ENCODE assay signal across 10 cellular contexts in genomic region chr4:158826057-158826456, GRCh38. TPM values are rescaled to one million over a fixed set of nuclear protein-coding genes. Genes with fewer than 3 reads are reported as not detected.
DNase-seq lines count a peak whose midpoint lies in the region; ATAC-seq and TF ChIP-seq lines count a peak whose summit lies in the region.
"Had no signal": no experiment of that assay in that cellular context is flagged by ENCODE, and none has a peak within 500 bp of the region (broad histone marks: within the 10 kb centered on the region; RNA-seq: fewer than 3 reads in every experiment).

No MANE protein-coding gene starts in this region.

- DNase-seq in kidney tubule cell (ENCODE audit: low spot score) (peak; percentile 63), WTC11 (ENCODE audit: low spot score) (no peak), MCF 10A (ENCODE audit: unreplicated experiment) (no peak)
- DNase-seq in stimulated activated naive CD8-positive, alpha-beta T cell treated with anti-CD3 and anti-CD28 coated beads, Interleukin-15, Interleukin-2, amounts not matched to agents 100 U/mL and 50 U/mL, for 24 hours, result no peak
- DNase-seq: naive B cell had no signal

- POLR2A ChIA-PET in WTC11 (lab: Charles Lee) (no interaction called here), MCF 10A (lab: Yijun Ruan, JAX) (interaction anchor here (0.8 kb wide), 1 partner anchor 21 kb away, joined by 3 read pairs; no protein-coding TSS in a partner anchor)

- CTCF ChIA-PET in WTC11 (lab: Charles Lee) (no interaction called here), MCF 10A (lab: Yijun Ruan, JAX) (interaction anchor here (0.6 to 1.4 kb wide), 3 partner anchors 10 to 32 kb away, joined by 3 to 4 read pairs (median 4); no protein-coding TSS in a partner anchor)

- H3K9me3 Mint-ChIP-seq in WTC11 (no peaks in the 10 kb centered on the region), MCF 10A (ENCODE audit: unreplicated experiment) (no peaks in the 10 kb centered on the region)

- H3K27ac Mint-ChIP-seq in WTC11 (no peak overlapping the region), MCF 10A (ENCODE audit: low read depth, unreplicated experiment) (no peak overlapping the region)
- H3K27ac Mint-ChIP-seq: IgD-negative memory B cell had no signal

- H3K27me3 Mint-ChIP-seq in WTC11 (ENCODE audit: low read depth), result no peaks in the 10 kb centered on the region
- H3K27me3 Mint-ChIP-seq in MCF 10A (ENCODE audit: insufficient read depth, unreplicated experiment), result no peaks in the 10 kb centered on the region

- TF ChIP-seq CTCF in WTC11 (IDR thresholded peaks at IDR 0.05), result no peak
- TF ChIP-seq CTCF in MCF 10A (IDR thresholded peaks at IDR 0.05; ENCODE audit: unreplicated experiment), result no peak

- ATAC-seq in GM18511 (IDR thresholded peaks at IDR 0.05; ENCODE audit: unreplicated experiment) (peak; percentile 72), GM21717 (IDR thresholded peaks at IDR 0.05; ENCODE audit: unreplicated experiment) (peak; percentile 49), HG03565 (IDR thresholded peaks at IDR 0.05; ENCODE audit: unreplicated experiment) (peak; percentile 58), WTC11 (no peak), GM21360 (IDR thresholded peaks at IDR 0.05; ENCODE audit: unreplicated experiment) (no peak)
- no peak for ATAC-seq in stimulated activated naive CD8-positive, alpha-beta T cell treated with anti-CD3 and anti-CD28 coated beads, Interleukin-15, Interleukin-2, amounts not matched to agents 100 U/mL and 50 U/mL, for 24 hours

- intact Hi-C loops in MCF 10A (cut with micrococcal nuclease), result no loop called here

- peaks cover 6% of the 10 kb centered on the region for H3K4me1 Mint-ChIP-seq in WTC11
- peaks cover 4% of the 10 kb centered on the region for H3K4me1 Mint-ChIP-seq in MCF 10A (ENCODE audit: insufficient read depth, unreplicated experiment)
- H3K4me1 Mint-ChIP-seq: IgD-negative memory B cell, naive B cell had no signal

- BruUV-seq in MCF 10A (replicated peaks; lab: Mats Ljungman, UMichigan), result no TSS peak

- H3K4me3 Mint-ChIP-seq in WTC11, result no peak overlapping the region
- no peak overlapping the region for H3K4me3 Mint-ChIP-seq in MCF 10A (ENCODE audit: unreplicated experiment)
- H3K4me3 Mint-ChIP-seq: IgD-negative memory B cell, naive B cell had no signal

- H3K36me3 Mint-ChIP-seq in WTC11 (0 out of 2 replicates have a peak, but pooled peaks cover 2% of the 10 kb centered on the region), MCF 10A (ENCODE audit: insufficient read depth, unreplicated experiment) (no peaks in the 10 kb centered on the region)
- H3K36me3 Mint-ChIP-seq: IgD-negative memory B cell had no signal

TF ChIP-seq in WTC11, 78 proteins besides CTCF, POLR2A, EP300 and RAD21:
- TF ChIP-seq E2F5 (CRISPR knock-in tag; IDR thresholded peaks at IDR 0.05) (no peak), ZNF219 (CRISPR knock-in tag; IDR thresholded peaks at IDR 0.05; ENCODE audit: borderline replicate concordance) (no peak), E2F1 (CRISPR knock-in tag; IDR thresholded peaks at IDR 0.05) (no peak), ATF3 (CRISPR knock-in tag; conservative IDR thresholded peaks at IDR 0.05) (no peak), CBFB (CRISPR knock-in tag; IDR thresholded peaks at IDR 0.05; ENCODE audit: low read depth) (no peak), ZNF317 (CRISPR knock-in tag; IDR thresholded peaks at IDR 0.05; ENCODE audit: borderline replicate concordance, low read depth) (no peak), RELA (CRISPR knock-in tag; IDR thresholded peaks at IDR 0.05; ENCODE audit: borderline replicate concordance) (no peak)
TF ChIP-seq in WTC11: peak in this region for 0.

RNA-seq across cellular contexts. Expression of gene FNIP2, which starts 57.2 kb away (rescaled TPM):
- total RNA-seq in WTC11 (2021) (8.2 to 10.2 TPM (median 8.6 TPM) in 3 replicates), MCF 10A (2022) (6.4 and 9.3 TPM in 2 replicates)

Comparison
In these comparisons a context has a peak if more than half of its experiments do, and no peak if none do; other contexts are left out.
1. ATAC-seq: peak in GM18511 (single experiment), GM21717 (single experiment) and HG03565 (single experiment); none in WTC11 (single experiment), GM21360 (single experiment) and stimulated activated naive CD8-positive, alpha-beta T cell treated with anti-CD3 and anti-CD28 coated beads, Interleukin-15, Interleukin-2, amounts not matched to agents 100 U/mL and 50 U/mL, for 24 hours (single experiment).